In genomic region chr20:61873651-61874420, GRCh38 we compare ENCODE assay signal across 6 cellular contexts.
"Had no signal": no experiment of that assay in that cellular context is flagged by ENCODE, and none has a peak within 500 bp of the region (broad histone marks: within the 10 kb centered on the region; RNA-seq: fewer than 3 reads in every experiment).

No MANE protein-coding gene starts in this region.

- H3K36me3 Mint-ChIP-seq: IgD-negative memory B cell had no signal

- H3K9ac ChIP-seq: GM23248 had no signal

- H3K9me3 ChIP-seq: HAP-1 had no signal

- H3K4me3 ChIP-seq: GM23248, HAP-1 had no signal

- H3K4me1 Mint-ChIP-seq: IgD-negative memory B cell had no signal

- H3K4me3 Mint-ChIP-seq: HFFc6, IgD-negative memory B cell had no signal

- H3K27ac ChIP-seq: GM23248, HL-60 had no signal

- H3K36me3 ChIP-seq: HAP-1 had no signal

- H3K9me3 Mint-ChIP-seq: IgD-negative memory B cell had no signal

- H2AFZ ChIP-seq: GM23248 had no signal

- DNase-seq: GOT3, HFFc6 had no signal

- H3K27ac Mint-ChIP-seq: HFFc6, IgD-negative memory B cell had no signal

- H3K4me1 ChIP-seq: HAP-1 had no signal
